Comparison of ENCODE assay signal across 23 cellular contexts in genomic region chr3:148083501-148084267, GRCh38.
DNase-seq lines count a peak whose midpoint lies in the region; ATAC-seq, FAIRE-seq and TF ChIP-seq lines count a peak whose summit lies in the region.
"Had no signal": no experiment of that assay in that cellular context is flagged by ENCODE, and none has a peak within 500 bp of the region (broad histone marks: within the 10 kb centered on the region; RNA-seq: fewer than 3 reads in every experiment).

No MANE protein-coding gene starts in this region.

- intact Hi-C loops in A673 (cut with micrococcal nuclease; ENCODE audit: unreplicated experiment), result no loop called here

- H2AFZ ChIP-seq in astrocyte (ENCODE audit: low read depth, low read length), result peak overlapping the region; percentile 16

- no peak overlapping the region for H3K4me3 ChIP-seq in A673 (ENCODE audit: low read depth, low read length, poor library complexity, severe bottlenecking)
- no peak overlapping the region for H3K4me3 ChIP-seq in astrocyte (ENCODE audit: insufficient read depth, low read depth, low read length)
- H3K4me3 ChIP-seq: skin epidermis had no signal

- no peaks in the 10 kb centered on the region for H3K36me3 Mint-ChIP-seq in astrocyte (ENCODE audit: low read depth, unreplicated experiment)
- H3K36me3 Mint-ChIP-seq: activated naive CD4-positive, alpha-beta T cell treated with anti-CD3 and anti-CD28 coated beads, Interleukin-2, amount 10 ng/mL, durations not matched to agents 7 days and 5 days had no signal

- no peak overlapping the region for H3K27ac Mint-ChIP-seq in astrocyte (ENCODE audit: unreplicated experiment)
- H3K27ac Mint-ChIP-seq: activated naive CD4-positive, alpha-beta T cell treated with anti-CD3 and anti-CD28 coated beads, Interleukin-2, amount 10 ng/mL, durations not matched to agents 7 days and 5 days had no signal

- no peak for TF ChIP-seq CTCF in A673 (conservative IDR thresholded peaks at IDR 0.05; ENCODE audit: low read depth, low read length)
- no peak for TF ChIP-seq CTCF in astrocyte (IDR thresholded peaks at IDR 0.05; ENCODE audit: insufficient read depth, low read depth, low read length)

- no peaks in the 10 kb centered on the region for H3K27me3 Mint-ChIP-seq in astrocyte (ENCODE audit: low read depth, unreplicated experiment)
- H3K27me3 Mint-ChIP-seq: activated naive CD4-positive, alpha-beta T cell treated with anti-CD3 and anti-CD28 coated beads, Interleukin-2, amount 10 ng/mL, durations not matched to agents 7 days and 5 days had no signal

- peak; percentile 90 for DNase-seq in A673 (ENCODE audit: low spot score)
- DNase-seq in NCI-H2081 (lab: John Stamatoyannopoulos, UW), result peak; percentile 17 to 61
- DNase-seq in astrocyte (ENCODE audit: low read depth), result no peak
- no peak for DNase-seq in NCI-H2196 treated with DMSO at 0.1 percent for 48 hours (lab: John Stamatoyannopoulos, UW; ENCODE audit: unreplicated experiment)
- DNase-seq: activated CD4-positive, alpha-beta T cell treated with anti-CD3 and anti-CD28 coated beads, Interleukin-2, amount 50 U/mL, for 1 hour; activated naive CD4-positive, alpha-beta T cell treated with anti-CD3 and anti-CD28 coated beads, Interleukin-2, amount 10 ng/mL, durations not matched to agents 7 days and 5 days; amniotic stem cell; BE2C; dermis blood vessel endothelial cell; HCEC 1CT; head of caudate nucleus; MV-4-11; NCI-H187; NCI-H446; occipital lobe; stimulated activated CD4-positive, alpha-beta T cell treated with anti-CD3 and anti-CD28 coated beads, Interleukin-2, amount 100 ng/mL, for 24 hours had no signal

- no peaks in the 10 kb centered on the region for H3K4me1 Mint-ChIP-seq in astrocyte (ENCODE audit: low read depth, unreplicated experiment)
- H3K4me1 Mint-ChIP-seq: activated naive CD4-positive, alpha-beta T cell treated with anti-CD3 and anti-CD28 coated beads, Interleukin-2, amount 10 ng/mL, durations not matched to agents 7 days and 5 days had no signal

- H3K9me3 Mint-ChIP-seq in astrocyte (ENCODE audit: unreplicated experiment), result no peaks in the 10 kb centered on the region
- H3K9me3 Mint-ChIP-seq: activated naive CD4-positive, alpha-beta T cell treated with anti-CD3 and anti-CD28 coated beads, Interleukin-2, amount 10 ng/mL, durations not matched to agents 7 days and 5 days had no signal

- H3K27ac ChIP-seq in A673 (ENCODE audit: low read depth, low read length, poor library complexity, severe bottlenecking) (no peak overlapping the region), astrocyte (ENCODE audit: low read depth, low read length) (no peak overlapping the region), layer of hippocampus (ENCODE audit: low read depth, low read length) (peak overlapping the region; percentile 52)
- H3K27ac ChIP-seq: skin epidermis, VCaP had no signal

- H3K27me3 ChIP-seq in A673 (replicated peaks; ENCODE audit: insufficient read depth, low read depth, low read length, poor library complexity), result no peaks in the 10 kb centered on the region
- H3K27me3 ChIP-seq in astrocyte (ENCODE audit: insufficient read depth, low read length), result no peaks in the 10 kb centered on the region
- no peaks in the 10 kb centered on the region for H3K27me3 ChIP-seq in layer of hippocampus (ENCODE audit: control insufficient read depth, insufficient read depth, low read length)
- H3K27me3 ChIP-seq: BE2C had no signal

- H3K9me3 ChIP-seq in A673 (ENCODE audit: low read depth, low read length, poor library complexity, severe bottlenecking) (no peaks in the 10 kb centered on the region), astrocyte (ENCODE audit: insufficient read depth, low read depth, low read length) (no peaks in the 10 kb centered on the region)
- H3K9me3 ChIP-seq: BE2C had no signal

- ATAC-seq in HG03095 (IDR thresholded peaks at IDR 0.05; ENCODE audit: unreplicated experiment) (no peak), HG03460 (IDR thresholded peaks at IDR 0.05; ENCODE audit: unreplicated experiment) (no peak), GM19324 (IDR thresholded peaks at IDR 0.05; ENCODE audit: low FRiP score, unreplicated experiment) (no peak)

- H3K79me2 ChIP-seq in astrocyte (ENCODE audit: insufficient read depth, low read length), result no peaks in the 10 kb centered on the region

- POLR2A ChIA-PET in A673 (lab: Charles Lee; ENCODE audit: low non-redundant PET), result no interaction called here

- H3K4me3 Mint-ChIP-seq in astrocyte (ENCODE audit: unreplicated experiment), result no peak overlapping the region
- H3K4me3 Mint-ChIP-seq: activated naive CD4-positive, alpha-beta T cell treated with anti-CD3 and anti-CD28 coated beads, Interleukin-2, amount 10 ng/mL, durations not matched to agents 7 days and 5 days had no signal

- no peak overlapping the region for H3K4me2 ChIP-seq in astrocyte (ENCODE audit: low read length)

- H3K4me1 ChIP-seq in A673 (ENCODE audit: insufficient read depth, low read length, poor library complexity, severe bottlenecking), result peaks cover 21% of the 10 kb centered on the region
- no peaks in the 10 kb centered on the region for H3K4me1 ChIP-seq in astrocyte (ENCODE audit: insufficient read depth, low read length)

- H3K36me3 ChIP-seq in A673 (ENCODE audit: insufficient read depth, low read length, poor library complexity, severe bottlenecking), result no peaks in the 10 kb centered on the region
- no peaks in the 10 kb centered on the region for H3K36me3 ChIP-seq in astrocyte (ENCODE audit: insufficient read depth, low read length)
- H3K36me3 ChIP-seq: BE2C had no signal

- no TSS peak for BruUV-seq in A673 (replicated peaks; lab: Mats Ljungman, UMichigan)

- H3K9ac ChIP-seq in astrocyte (ENCODE audit: low read length), result no peak overlapping the region

- no peak for FAIRE-seq in astrocyte (lab: Jason Lieb, UNC)
- FAIRE-seq: A204.1 had no signal

- H4K20me1 ChIP-seq in astrocyte (ENCODE audit: insufficient read depth, low read length), result no peaks in the 10 kb centered on the region

- CTCF ChIA-PET in A673 (lab: Charles Lee), result no interaction called here

Comparison
In these comparisons a context has a peak if more than half of its experiments do, and no peak if none do; other contexts are left out.
1. DNase-seq: peak in A673 (single experiment) and NCI-H2081 (2 of 2); none in astrocyte (single experiment) and NCI-H2196 treated with DMSO at 0.1 percent for 48 hours (single experiment).